Comparison of ENCODE assay signal across 1 cellular context in genomic region chr20:34531608-34532265, GRCh38.
TF ChIP-seq lines count a peak whose summit lies in the region.

No MANE protein-coding gene starts in this region.

TF ChIP-seq in IMR-90, 13 proteins besides CTCF, POLR2A, EP300 and RAD21 (continued from another document):
- TF ChIP-seq MXI1 (IDR thresholded peaks at IDR 0.05; ENCODE audit: borderline replicate concordance, low read depth, low read length) = no peak
TF ChIP-seq in IMR-90: peak in this region for 0.
